18 cellular contexts compared by ENCODE assay signal in the genomic region with DNA sequence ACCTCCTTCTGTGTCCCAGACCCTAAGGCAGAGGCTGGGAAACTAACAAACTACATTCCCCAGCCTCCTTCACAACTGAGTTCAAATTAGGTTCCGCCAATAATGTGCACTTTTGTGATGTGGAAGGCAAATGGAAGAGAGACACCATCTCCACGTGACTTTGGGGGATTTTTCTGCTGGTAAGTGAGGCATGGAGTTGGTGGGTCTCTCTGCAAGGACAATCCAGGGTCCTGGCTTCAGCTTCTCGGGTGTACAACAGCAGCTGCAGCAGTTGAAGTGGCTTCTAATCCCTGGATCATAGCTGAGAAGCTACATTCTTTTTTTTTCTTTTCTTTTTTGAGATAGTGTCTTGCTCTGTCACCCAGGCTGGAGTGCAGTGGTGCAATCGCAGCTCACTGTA. TPM values are rescaled to one million over a fixed set of nuclear protein-coding genes. Genes with fewer than 3 reads are reported as not detected.
A peak's percentile ranks its signal among the peaks of the same experiment; 100 is the strongest.
DNase-seq lines count a peak whose midpoint lies in the region; ATAC-seq and TF ChIP-seq lines count a peak whose summit lies in the region.
"Had no signal": no experiment of that assay in that cellular context is flagged by ENCODE, and none has a peak within 500 bp of the region (broad histone marks: within the 10 kb centered on the region; RNA-seq: fewer than 3 reads in every experiment).

No MANE protein-coding gene starts in this region.

- no peak overlapping the region; the same call in 1 of the 2 replicates for H3K23ac ChIP-seq in IMR-90 (ENCODE audit: low read depth, low read length)
- no peak overlapping the region for H3K23ac ChIP-seq in mesenchymal stem cell (ENCODE audit: low read length in 2 of 2)

- BruUV-seq in IMR-90 (replicated peaks; lab: Mats Ljungman, UMichigan) = no TSS peak

- H2BK15ac ChIP-seq in IMR-90 (ENCODE audit: low read depth, low read length) = 0 out of 3 replicates have a peak overlapping the region, but pooled peaks have one; percentile 28
- H2BK15ac ChIP-seq in mesenchymal stem cell (ENCODE audit: low read depth, poor library complexity, severe bottlenecking) = peak overlapping the region; percentile 80

- H3K27ac Mint-ChIP-seq in WTC11 = no peak overlapping the region
- H3K27ac Mint-ChIP-seq: CD4-positive, CD25-positive, alpha-beta regulatory T cell had no signal

- H3K9me1 ChIP-seq in IMR-90 (ENCODE audit: insufficient read depth, low read length) = peaks cover 15% of the 10 kb centered on the region

- TF ChIP-seq RAD21 in IMR-90 (IDR thresholded peaks at IDR 0.05; ENCODE audit: low read length) = no peak

- H2BK120ac ChIP-seq in IMR-90 (ENCODE audit: low read depth, low read length) (no peak overlapping the region), mesenchymal stem cell (ENCODE audit: low read depth, low read length) (no peak overlapping the region)

- H3K36me3 Mint-ChIP-seq in WTC11 = no peaks in the 10 kb centered on the region

- ATAC-seq in IMR-90 (ENCODE audit: low read depth) (no peak), WTC11 (no peak)
- ATAC-seq: PC-3 had no signal

- peaks cover 20% of the 10 kb centered on the region for H3K27me3 ChIP-seq in IMR-90 (ENCODE audit: control insufficient read depth, insufficient read depth, low read length)
- peaks cover 37% of the 10 kb centered on the region in 2 experiments for H3K27me3 ChIP-seq in mesenchymal stem cell (ENCODE audit: control insufficient read depth in 1 of 2, insufficient read depth in 1 of 2, low read length in 2 of 2)
- peaks cover 12 to 59% (median 31%) of the 10 kb centered on the region in 3 donors for H3K27me3 ChIP-seq in stomach

- in situ Hi-C loops in IMR-90 (cut with MboI; ENCODE audit: low sequenced_read_pairs) = no loop called here

- H3K4me1 ChIP-seq in IMR-90 (ENCODE audit: control insufficient read depth, insufficient read depth, low read length) (peaks cover 22% of the 10 kb centered on the region), mesenchymal stem cell (ENCODE audit: control insufficient read depth, insufficient read depth, low read depth, low read length) (peaks cover 18% of the 10 kb centered on the region), stomach (peaks cover 6 to 20% (median 9%) of the 10 kb centered on the region in 4 donors)
- H3K4me1 ChIP-seq: Caco-2 had no signal

- no peak overlapping the region for H3K4me3 Mint-ChIP-seq in WTC11
- H3K4me3 Mint-ChIP-seq: CD4-positive, CD25-positive, alpha-beta regulatory T cell had no signal

- H3K79me1 ChIP-seq in IMR-90 (ENCODE audit: low read depth in 1 of 2, low read length in 2 of 2) (no peaks in the 10 kb centered on the region), mesenchymal stem cell (replicated peaks; ENCODE audit: low read length, poor library complexity, severe bottlenecking) (no peaks in the 10 kb centered on the region)

- no peak overlapping the region for H3K56ac ChIP-seq in IMR-90 (ENCODE audit: extremely low read depth, insufficient read depth, low read length)

- H3K4me3 ChIP-seq in IMR-90 (ENCODE audit: insufficient read depth, low read depth, low read length) = no peak overlapping the region
- no peak overlapping the region for H3K4me3 ChIP-seq in mesenchymal stem cell (ENCODE audit: insufficient read depth in 1 of 2, low read depth in 1 of 2, low read length in 2 of 2)
- no peak overlapping the region for H3K4me3 ChIP-seq in stomach
- H3K4me3 ChIP-seq: SK-N-MC had no signal

- H2AK5ac ChIP-seq in IMR-90 (ENCODE audit: low read depth, low read length) (peak overlapping the region; percentile 76; the same call in 1 of the 2 replicates), mesenchymal stem cell (ENCODE audit: low read length, severe bottlenecking) (no peak overlapping the region)

- H2AK9ac ChIP-seq in IMR-90 (replicated peaks; ENCODE audit: low read depth, low read length, poor library complexity) = peak overlapping the region; percentile 60

- CTCF ChIA-PET in IMR-90 (lab: Yijun Ruan, JAX) (no interaction called here), WTC11 (lab: Charles Lee) (interaction anchor here (2.2 to 3.0 kb wide), 2 partner anchors 21 to 33 kb away, joined by 5 to 15 read pairs; no protein-coding TSS in a partner anchor)

- H4K20me1 ChIP-seq in IMR-90 (ENCODE audit: insufficient read depth, low read length) = no peaks in the 10 kb centered on the region

- no peak overlapping the region for H3K14ac ChIP-seq in IMR-90 (replicated peaks; ENCODE audit: low read depth, low read length)
- H3K14ac ChIP-seq in mesenchymal stem cell (ENCODE audit: low read length in 2 of 2) = no peak overlapping the region

- H3K9ac ChIP-seq in IMR-90 (ENCODE audit: low read depth, low read length) (no peak overlapping the region), mesenchymal stem cell (ENCODE audit: low read length) (no peak overlapping the region)

- TF ChIP-seq POLR2A in IMR-90 (IDR thresholded peaks at IDR 0.05; ENCODE audit: low read depth, low read length) = no peak
- TF ChIP-seq POLR2A in stomach (IDR thresholded peaks at IDR 0.05) = no peak

- intact Hi-C loops in IMR-90 (cut with micrococcal nuclease) (no loop called here), stomach (cut with DNase I; ENCODE audit: low total_unique reads) (no loop called here)

- H3K4ac ChIP-seq in IMR-90 (ENCODE audit: low read depth, low read length) (peak overlapping the region; percentile 16; the same call in 1 of the 2 replicates), mesenchymal stem cell (ENCODE audit: low read depth in 1 of 2, low read length in 2 of 2) (peak overlapping the region; percentile 43 to 78)

- no CpG with 5 or more reads among the region's 4 CpGs for WGBS in IMR-90 (ENCODE audit: extremely low coverage in 2 of 2, insufficient read length in 1 of 2), 2 experiments
- 78% methylated on average over 4 of the region's 4 CpGs for WGBS in mesenchymal stem cell
- WGBS in stomach, 5 donors = 54 to 61% (median 55%) methylated on average over 4 of the region's 4 CpGs

- no peak overlapping the region for H3K4me2 ChIP-seq in IMR-90 (ENCODE audit: low read depth, low read length)
- H3K4me2 ChIP-seq in mesenchymal stem cell (ENCODE audit: low read length, poor library complexity, severe bottlenecking) = no peak overlapping the region

- H2BK20ac ChIP-seq in IMR-90 (ENCODE audit: low read depth, low read length) = no peak overlapping the region

- no peaks in the 10 kb centered on the region for H3K9me3 ChIP-seq in IMR-90 (ENCODE audit: control insufficient read depth, insufficient read depth, low read length)
- no peaks in the 10 kb centered on the region for H3K9me3 ChIP-seq in mesenchymal stem cell (ENCODE audit: control insufficient read depth, low read length)
- H3K9me3 ChIP-seq in stomach = no peaks in the 10 kb centered on the region
- H3K9me3 ChIP-seq: Caco-2 had no signal

- H2BK5ac ChIP-seq in IMR-90 (ENCODE audit: low read depth, low read length, poor library complexity, severe bottlenecking) (no peak overlapping the region), mesenchymal stem cell (ENCODE audit: low read depth, low read length, poor library complexity, severe bottlenecking) (no peak overlapping the region)

- no peak overlapping the region for H4K5ac ChIP-seq in IMR-90 (ENCODE audit: low read depth, low read length)

- H3K27ac ChIP-seq in IMR-90 (ENCODE audit: insufficient read depth, low read length) (no peak overlapping the region), mesenchymal stem cell (ENCODE audit: low read length, poor library complexity, severe bottlenecking) (no peak overlapping the region), stomach (no peak overlapping the region)
- H3K27ac ChIP-seq: SK-N-MC had no signal

- no peaks in the 10 kb centered on the region for H3K9me3 Mint-ChIP-seq in WTC11

- DNase-seq in IMR-90 (no peak), WTC11 (ENCODE audit: low spot score) (no peak), mesenchymal stem cell (no peak), stomach (peak; percentile 5), AG08395 (ENCODE audit: low spot score) (no peak)
- DNase-seq in activated T-cell treated with anti-CD3 and anti-CD28 coated beads, Interleukin-2, amount 50 U/mL, for 48 hours = no peak
- DNase-seq in stimulated activated CD4-positive, alpha-beta T cell treated with anti-CD3 and anti-CD28 coated beads, Interleukin-1b, Interleukin-23, amount 100 ng/mL, for 48 hours = no peak
- DNase-seq: Caco-2; CD4-positive, CD25-positive, alpha-beta regulatory T cell; EL; Kasumi-1; MM.1S; NCI-H1092 treated with DMSO at 0.1 percent for 48 hours; NCI-H2107; NCI-H226; NCI-H69; PC-3 had no signal

- H4K91ac ChIP-seq in IMR-90 (ENCODE audit: insufficient read depth, low read depth, low read length) (peak overlapping the region; percentile 32; the same call in 1 of the 2 replicates), mesenchymal stem cell (ENCODE audit: low read length) (peak overlapping the region; percentile 91)

- no peak for TF ChIP-seq EP300 in stomach (IDR thresholded peaks at IDR 0.05)

- peaks cover 23% of the 10 kb centered on the region for H3K4me1 Mint-ChIP-seq in WTC11

- dilution Hi-C loops in IMR-90 (cut with HindIII; ENCODE audit: low sequenced_read_pairs, unreplicated experiment) = no loop called here

- no peak overlapping the region for H3K18ac ChIP-seq in IMR-90 (ENCODE audit: low read depth, low read length)
- no peak overlapping the region for H3K18ac ChIP-seq in mesenchymal stem cell (ENCODE audit: low read depth in 1 of 2, low read length in 2 of 2)

- POLR2A ChIA-PET in IMR-90 (lab: Charles Lee; ENCODE audit: unreplicated experiment) = no interaction called here
- POLR2A ChIA-PET in WTC11 (lab: Charles Lee) = no interaction called here

- H2AFZ ChIP-seq in IMR-90 (replicated peaks; ENCODE audit: low read length, poor library complexity) (peak overlapping the region; percentile 48), mesenchymal stem cell (ENCODE audit: low read depth, low read length) (no peak overlapping the region)

- peaks cover 29% of the 10 kb centered on the region for H3K27me3 Mint-ChIP-seq in WTC11 (ENCODE audit: low read depth)

- H3K36me3 ChIP-seq in IMR-90 (ENCODE audit: control insufficient read depth, insufficient read depth, low read length) = no peaks in the 10 kb centered on the region
- no peaks in the 10 kb centered on the region for H3K36me3 ChIP-seq in mesenchymal stem cell (ENCODE audit: control insufficient read depth in 1 of 2, insufficient read depth in 2 of 2, low read depth in 1 of 2, low read length in 2 of 2)
- no peaks in the 10 kb centered on the region for H3K36me3 ChIP-seq in stomach

- H4K8ac ChIP-seq in IMR-90 (ENCODE audit: low read depth in 2 of 2, low read length in 2 of 2) (no peak overlapping the region), mesenchymal stem cell (ENCODE audit: low read length) (peak overlapping the region; percentile 16)

- peak overlapping the region; percentile 91 to 95 for H2BK12ac ChIP-seq in mesenchymal stem cell (ENCODE audit: low read length in 2 of 2)

- TF ChIP-seq CTCF in IMR-90 (conservative IDR thresholded peaks at IDR 0.05; ENCODE audit: low read depth, low read length) (no peak), WTC11 (IDR thresholded peaks at IDR 0.05) (no peak), stomach (IDR thresholded peaks at IDR 0.05) (no peak)

RNA-seq across cellular contexts. Expression of a gene that starts 58.9 kb away (rescaled TPM):
- total RNA-seq in IMR-90 (2012; rRNA removed) (2.2 and 2.8 TPM in 2 replicates), WTC11 (2021) (1.3 to 1.6 TPM (median 1.5 TPM) in 3 replicates), stomach (1 to 10 TPM; 2.6 to 9.1 (median 5.3) TPM)
- polyA plus RNA-seq in IMR-90 (2012; rRNA removed) (13.5 and 15.0 TPM in 2 replicates), stomach (1 to 10 TPM; 2.3 to 3.5 (median 3.3) TPM)
- polyA plus RNA-seq in IMR-90 (2012; cell fraction: cytosol; rRNA removed) = 10.9 and 15.4 TPM in 2 replicates
- 12.3 and 24.3 TPM in 2 replicates for polyA plus RNA-seq in IMR-90 (2012; cell fraction: nucleus; rRNA removed; ENCODE audit: low replicate concordance)
- 2.0 TPM for polyA plus RNA-seq in mesenchymal stem cell (2013, experiment 1 of 2)
- polyA plus RNA-seq in mesenchymal stem cell (2013, experiment 2 of 2) = 2.2 TPM
- polyA plus RNA-seq: CD4-positive, CD25-positive, alpha-beta regulatory T cell had no signal
